8 cellular contexts compared by ENCODE assay signal in the genomic region with DNA sequence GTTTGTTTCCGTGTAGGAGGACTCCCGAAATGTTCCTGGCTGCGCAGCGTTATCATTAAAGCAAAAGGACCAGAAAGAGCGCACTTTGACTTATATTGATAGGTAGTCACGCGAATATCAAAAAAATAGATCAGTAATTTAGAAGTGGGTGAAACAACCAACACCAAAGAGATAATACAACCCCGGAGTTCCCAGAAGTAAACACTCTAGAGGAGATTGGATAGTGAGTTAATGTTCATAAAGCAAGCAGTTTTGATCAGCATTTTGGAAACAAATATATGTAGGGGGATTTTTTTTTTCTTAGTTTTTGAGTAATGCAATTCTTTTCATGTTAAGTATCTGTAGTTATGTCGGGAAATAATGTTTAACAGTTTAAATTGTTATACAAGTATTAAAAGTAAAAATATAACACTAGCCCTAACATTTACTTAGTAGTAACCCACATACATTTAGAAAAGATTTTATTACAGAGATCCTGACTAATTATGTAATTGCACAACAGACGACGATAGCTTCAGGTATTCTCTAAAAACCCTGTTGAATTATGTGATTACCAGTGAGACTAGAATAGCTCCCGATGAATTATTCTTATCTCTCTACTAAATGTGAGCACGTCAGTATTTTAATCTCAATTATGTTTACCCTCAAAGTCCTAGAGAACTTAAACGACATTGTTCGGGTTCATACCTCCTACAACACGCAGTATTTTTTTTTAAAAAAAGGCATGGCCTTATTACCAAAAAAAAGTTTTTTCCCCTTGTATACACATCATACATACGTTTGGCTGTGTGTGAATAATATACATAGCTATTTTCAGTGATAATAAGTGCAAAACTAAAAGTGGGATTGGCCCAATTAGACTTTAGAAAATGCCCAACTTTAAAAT. TPM values are rescaled to one million over a fixed set of nuclear protein-coding genes. Genes with fewer than 3 reads are reported as not detected.
DNase-seq lines count a peak whose midpoint lies in the region; ATAC-seq, FAIRE-seq and TF ChIP-seq lines count a peak whose summit lies in the region.

No MANE protein-coding gene starts in this region.

- H3K9me3 ChIP-seq in muscle layer of duodenum (ENCODE audit: control insufficient read depth in 1 of 2, low read length in 2 of 2) = no peaks in the 10 kb centered on the region

- ATAC-seq in GM21515 (IDR thresholded peaks at IDR 0.05; ENCODE audit: unreplicated experiment) = peak; percentile 3

- peak overlapping the region; percentile 26 for H2AFZ ChIP-seq in ACC112 (ENCODE audit: low read length, unreplicated experiment)

- H3K4me3 ChIP-seq in ACC112 (ENCODE audit: low read depth, low read length) = peak overlapping the region; percentile 86
- peak overlapping the region; percentile 42 to 92 (median 75) for H3K4me3 ChIP-seq in dorsolateral prefrontal cortex
- peak overlapping the region; percentile 68 to 81 for H3K4me3 ChIP-seq in muscle layer of duodenum (ENCODE audit: low read depth in 1 of 2, low read length in 2 of 2)

- DNase-seq in NCI-H69 (lab: John Stamatoyannopoulos, UW) (peak; percentile 52), dorsolateral prefrontal cortex (no peak), H54 (ENCODE audit: insufficient read length, low spot score) (no peak), amygdala (lab: John Stamatoyannopoulos, UW) (no peak)
- DNase-seq in stimulated activated CD4-positive, alpha-beta T cell treated with anti-CD3 and anti-CD28 coated beads, Interleukin-2, amount 100 ng/mL, for 48 hours = no peak

- H3K36me3 ChIP-seq in ACC112 (ENCODE audit: insufficient read depth, low read length) (no peaks in the 10 kb centered on the region), muscle layer of duodenum (ENCODE audit: control insufficient read depth in 1 of 2, insufficient read depth in 2 of 2, low read length in 2 of 2) (no peaks in the 10 kb centered on the region)

- intact Hi-C loops in dorsolateral prefrontal cortex (cut with DNase I) = loop anchor here (2.0 to 5.0 kb wide), 2 partner anchors 21 to 74 kb away; no protein-coding TSS in a partner anchor

- TF ChIP-seq CTCF in dorsolateral prefrontal cortex (IDR thresholded peaks at IDR 0.05 in 54 of 56, conservative IDR thresholded peaks at IDR 0.05 in 2 of 56; ENCODE audit: low read depth in 1 of 56, partially characterized antibody in 56 of 56) = no peak

- H3K79me2 ChIP-seq in ACC112 (ENCODE audit: control insufficient read depth, insufficient read depth, low read length, unreplicated experiment) = peaks cover 37% of the 10 kb centered on the region

- H3K27ac ChIP-seq in ACC112 (ENCODE audit: low read depth, low read length) = peak overlapping the region; percentile 92
- H3K27ac ChIP-seq in dorsolateral prefrontal cortex = peak overlapping the region; percentile 78 to 99 (median 96)
- H3K27ac ChIP-seq in muscle layer of duodenum (ENCODE audit: low read length) = peak overlapping the region; percentile 91

- FAIRE-seq in H54 (lab: Jason Lieb, UNC) = no peak

- H3K4me1 ChIP-seq in ACC112 (ENCODE audit: control insufficient read depth, insufficient read depth, low read length, unreplicated experiment) (peaks cover 44% of the 10 kb centered on the region), muscle layer of duodenum (ENCODE audit: control insufficient read depth in 1 of 2, insufficient read depth in 2 of 2, low read length in 2 of 2) (peaks cover 0 to 25% of the 10 kb centered on the region in 2 donors)

- H3K27me3 ChIP-seq in ACC112 (ENCODE audit: insufficient read depth, low read length) (no peaks in the 10 kb centered on the region), dorsolateral prefrontal cortex (no peaks in the 10 kb centered on the region), muscle layer of duodenum (ENCODE audit: low read depth, low read length) (no peaks in the 10 kb centered on the region)

- no peak for TF ChIP-seq POLR2A in H54 (IDR thresholded peaks at IDR 0.05; ENCODE audit: low read depth, low read length)

RNA-seq across cellular contexts. Expression of a gene that starts 9.4 kb away (rescaled TPM):
- 100 to 1,000 TPM in 28 of 120 experiments, 10 to 100 TPM in 92; 57.4 to 185 (median 86.8) TPM for total RNA-seq in dorsolateral prefrontal cortex
